ENCODE assay signal across 8 cellular contexts in genomic region chr11:119474682-119475596, GRCh38. TPM values are rescaled to one million over a fixed set of nuclear protein-coding genes. Genes with fewer than 3 reads are reported as not detected.
DNase-seq lines count a peak whose midpoint lies in the region; ATAC-seq, FAIRE-seq and TF ChIP-seq lines count a peak whose summit lies in the region.

No MANE protein-coding gene starts in this region.

- no peak overlapping the region for H3K27ac ChIP-seq in Karpas-422 (ENCODE audit: low read length)
- no peak overlapping the region for H3K27ac ChIP-seq in RWPE2 (ENCODE audit: poor library complexity, severe bottlenecking)
- H3K27ac ChIP-seq in pancreas: no peak overlapping the region
- peak overlapping the region; percentile 23 for H3K27ac ChIP-seq in vagina

- H3K4me2 ChIP-seq in Karpas-422 (ENCODE audit: low read depth, low read length, poor library complexity, severe bottlenecking): peak overlapping the region; percentile 26

- no peaks in the 10 kb centered on the region for H3K9me2 ChIP-seq in Karpas-422 (replicated peaks; ENCODE audit: insufficient read depth, low read length)

- H3K4me3 ChIP-seq in Karpas-422 (ENCODE audit: low read length) (no peak overlapping the region), RWPE2 (ENCODE audit: severe bottlenecking) (no peak overlapping the region), pancreas (no peak overlapping the region), vagina (no peak overlapping the region)

- WGBS in pancreas, 2 donors: 30 to 37% methylated on average over 9 of the region's 9 CpGs

- no peak overlapping the region for H2AFZ ChIP-seq in Karpas-422 (ENCODE audit: low read length)

- ATAC-seq in RWPE2 (ENCODE audit: low read depth) (peak; percentile 41), pancreas (peak; percentile 48 to 92 (median 85)), GM18861 (IDR thresholded peaks at IDR 0.05; ENCODE audit: unreplicated experiment) (no peak)

- no peak for TF ChIP-seq POLR2A in vagina (IDR thresholded peaks at IDR 0.05)

- H3K27me3 ChIP-seq in Karpas-422 (ENCODE audit: low read length) (no peaks in the 10 kb centered on the region), RWPE2 (ENCODE audit: insufficient read depth, poor library complexity, severe bottlenecking) (no peaks in the 10 kb centered on the region), pancreas (no peaks in the 10 kb centered on the region), vagina (no peaks in the 10 kb centered on the region)

- no peaks in the 10 kb centered on the region for H4K20me1 ChIP-seq in Karpas-422 (ENCODE audit: insufficient read depth, low read depth, low read length)

- intact Hi-C loops in pancreas (cut with DNase I): loop anchor here in 1 of 3 donors (5.0 kb wide), 1 partner anchor 632 kb away; no protein-coding TSS in a partner anchor
- intact Hi-C loops in vagina (cut with DNase I): loop anchor here (5.0 kb wide), 2 partner anchors 118 to 1048 kb away; no protein-coding TSS in a partner anchor

- H3K36me3 ChIP-seq in Karpas-422 (ENCODE audit: insufficient read depth, low read length) (no peaks in the 10 kb centered on the region), RWPE2 (ENCODE audit: low read depth) (no peaks in the 10 kb centered on the region), pancreas (no peaks in the 10 kb centered on the region), vagina (no peaks in the 10 kb centered on the region)

- H3K9ac ChIP-seq in Karpas-422 (ENCODE audit: low read length): no peak overlapping the region; the same call in 1 of the 2 replicates

- DNase-seq in DMS79 (lab: John Stamatoyannopoulos, UW) (peak; percentile 35), Karpas-422 (peak; percentile 81), RWPE2 (ENCODE audit: low spot score) (no peak), germinal center (ENCODE audit: low spot score) (peak; percentile 54), pancreas (peak in 4 of 6 donors; percentile 31 to 69 (median 54)), vagina (ENCODE audit: extremely low spot score in 2 of 2) (peak; percentile 87 to 92)
- peak; percentile 50 for DNase-seq in activated naive CD4-positive, alpha-beta T cell treated with anti-CD3 and anti-CD28 coated beads, Interleukin-2, amount 50 U/mL, for 16 hours

- FAIRE-seq in pancreas (lab: Jason Lieb, UNC): no peak

- TF ChIP-seq CTCF in RWPE2 (IDR thresholded peaks at IDR 0.05; ENCODE audit: poor library complexity, severe bottlenecking) (peak; percentile 82), pancreas (IDR thresholded peaks at IDR 0.05) (peak; percentile 53 to 87 (median 76)), vagina (IDR thresholded peaks at IDR 0.05) (peak; percentile 79 to 85 (median 80))

- H3K4me1 ChIP-seq in Karpas-422 (ENCODE audit: low read length) (peaks cover 36% of the 10 kb centered on the region), RWPE2 (ENCODE audit: insufficient read depth, poor library complexity, severe bottlenecking) (peaks cover 10% of the 10 kb centered on the region), pancreas (no peaks in the 10 kb centered on the region), vagina (peaks cover 10% of the 10 kb centered on the region)

- no peaks in the 10 kb centered on the region for H3K9me3 ChIP-seq in Karpas-422 (ENCODE audit: low read length)
- no peaks in the 10 kb centered on the region for H3K9me3 ChIP-seq in RWPE2 (ENCODE audit: severe bottlenecking)
- no peaks in the 10 kb centered on the region for H3K9me3 ChIP-seq in pancreas
- H3K9me3 ChIP-seq in vagina: no peaks in the 10 kb centered on the region

- H3K79me2 ChIP-seq in Karpas-422 (ENCODE audit: low read length): no peaks in the 10 kb centered on the region

RNA-seq across cellular contexts. Expression of gene THY1, which starts 52.0 kb away (rescaled TPM):
- not detected in 2 replicates for total RNA-seq in Karpas-422 (2014; rRNA removed; shearing (Covaris generic); ENCODE audit: low replicate concordance)
- 10 to 100 TPM in 2 of 6 donors, 1 to 10 TPM in 4; 1.4 to 28.6 (median 3.4) TPM for total RNA-seq in pancreas
- polyA plus RNA-seq in pancreas: 1 to 10 TPM; 4.2 to 4.8 TPM
- 48.9 TPM for total RNA-seq in vagina
